ENCODE assay signal across 26 cellular contexts in genomic region chrX:17537652-17538301, GRCh38.
DNase-seq lines count a peak whose midpoint lies in the region; ATAC-seq and TF ChIP-seq lines count a peak whose summit lies in the region.
"Had no signal": no experiment of that assay in that cellular context is flagged by ENCODE, and none has a peak within 500 bp of the region (broad histone marks: within the 10 kb centered on the region; RNA-seq: fewer than 3 reads in every experiment).

No MANE protein-coding gene starts in this region.

- CTCF ChIA-PET in activated CD8-positive, alpha-beta T cell treated with anti-CD3 and anti-CD28 coated beads for 36 hours (lab: Charles Lee), result no interaction called here
- CTCF ChIA-PET in activated CD8-positive, alpha-beta T cell treated with anti-CD3 and anti-CD28 coated beads, Interleukin-2, amount 10 ng/mL, durations not matched to agents 7 days and 5 days (lab: Charles Lee), result no interaction called here

- no peak overlapping the region for H3K27ac ChIP-seq in stomach
- H3K27ac ChIP-seq: foreskin keratinocyte, neutrophil, SJSA1, skin epidermis, uterus had no signal

- DNase-seq in activated CD8-positive, alpha-beta T cell treated with anti-CD3 and anti-CD28 coated beads for 36 hours, result no peak
- DNase-seq in activated CD8-positive, alpha-beta T cell treated with anti-CD3 and anti-CD28 coated beads, Interleukin-2, amount 10 ng/mL, durations not matched to agents 7 days and 5 days, result no peak
- DNase-seq in mucosa of descending colon (peak in 2 of 3 donors; percentile 44 to 63), stomach (peak; percentile 37), kidney glomerular epithelial cell (lab: John Stamatoyannopoulos, UW) (no peak), EL (no peak), NOMO-1 treated with dmso at 0.1 percent for 144 hours (lab: John Stamatoyannopoulos, UW; ENCODE audit: unreplicated experiment) (no peak)
- DNase-seq: activated CD4-positive, alpha-beta T cell treated with anti-CD3 and anti-CD28 coated beads, Interleukin-2, amount 10 ng/mL, durations not matched to agents 24 days and 14 days; activated naive CD8-positive, alpha-beta T cell treated with anti-CD3 and anti-CD28 coated beads, Interleukin-2, amount 10 ng/mL, durations not matched to agents 7 days and 5 days; DMS153; effector CD8-positive, alpha-beta T cell; foreskin keratinocyte; GOT3; KG1; MM.1S; NCI-H1436; NCI-H2107; NCI-H524; stimulated activated CD4-positive, alpha-beta T cell treated with anti-CD3 and anti-CD28 coated beads, Interleukin-1b, Interleukin-23, amount 100 ng/mL, for 48 hours; uterus had no signal

- peak overlapping the region; percentile 79 for H3K27ac Mint-ChIP-seq in activated CD8-positive, alpha-beta T cell treated with anti-CD3 and anti-CD28 coated beads for 36 hours
- H3K27ac Mint-ChIP-seq in activated CD8-positive, alpha-beta T cell treated with anti-CD3 and anti-CD28 coated beads, Interleukin-2, amount 10 ng/mL, durations not matched to agents 7 days and 5 days, result no peak overlapping the region
- peak overlapping the region in 3 of 5 experiments; percentile 21 to 63 (median 52) for H3K27ac Mint-ChIP-seq in brain
- H3K27ac Mint-ChIP-seq: activated naive CD8-positive, alpha-beta T cell treated with anti-CD3 and anti-CD28 coated beads, Interleukin-2, amount 10 ng/mL, durations not matched to agents 7 days and 5 days; B cell had no signal

- no peaks in the 10 kb centered on the region for H3K27me3 Mint-ChIP-seq in activated CD8-positive, alpha-beta T cell treated with anti-CD3 and anti-CD28 coated beads for 36 hours
- H3K27me3 Mint-ChIP-seq in activated CD8-positive, alpha-beta T cell treated with anti-CD3 and anti-CD28 coated beads, Interleukin-2, amount 10 ng/mL, durations not matched to agents 7 days and 5 days (ENCODE audit: low read depth), result peaks cover 2% of the 10 kb centered on the region
- H3K27me3 Mint-ChIP-seq in brain, result peaks cover 4% of the 10 kb centered on the region
- H3K27me3 Mint-ChIP-seq: activated naive CD8-positive, alpha-beta T cell treated with anti-CD3 and anti-CD28 coated beads, Interleukin-2, amount 10 ng/mL, durations not matched to agents 7 days and 5 days; B cell had no signal

- no peak for TF ChIP-seq POLR2A in stomach (IDR thresholded peaks at IDR 0.05)

- WGBS in stomach, 5 donors, result 57 to 78% (median 73%) methylated on average over 9 to 10 of the region's 10 CpGs

- no peak for TF ChIP-seq EP300 in stomach (IDR thresholded peaks at IDR 0.05)

- peaks cover 15% of the 10 kb centered on the region for H3K4me1 Mint-ChIP-seq in activated CD8-positive, alpha-beta T cell treated with anti-CD3 and anti-CD28 coated beads for 36 hours (ENCODE audit: low read depth)
- peaks cover 5% of the 10 kb centered on the region for H3K4me1 Mint-ChIP-seq in activated CD8-positive, alpha-beta T cell treated with anti-CD3 and anti-CD28 coated beads, Interleukin-2, amount 10 ng/mL, durations not matched to agents 7 days and 5 days (ENCODE audit: low read depth)
- H3K4me1 Mint-ChIP-seq in brain, result peaks cover 19% of the 10 kb centered on the region
- H3K4me1 Mint-ChIP-seq: B cell had no signal

- H3K27me3 ChIP-seq in stomach, result peaks cover 0 to 3% (median 0%) of the 10 kb centered on the region in 3 donors
- H3K27me3 ChIP-seq: foreskin keratinocyte, neutrophil, SJSA1, uterus had no signal

- H3K4me3 Mint-ChIP-seq in activated CD8-positive, alpha-beta T cell treated with anti-CD3 and anti-CD28 coated beads for 36 hours, result no peak overlapping the region
- H3K4me3 Mint-ChIP-seq in activated CD8-positive, alpha-beta T cell treated with anti-CD3 and anti-CD28 coated beads, Interleukin-2, amount 10 ng/mL, durations not matched to agents 7 days and 5 days, result no peak overlapping the region
- H3K4me3 Mint-ChIP-seq in brain, result no peak overlapping the region
- H3K4me3 Mint-ChIP-seq: activated CD4-positive, alpha-beta T cell treated with anti-CD3 and anti-CD28 coated beads, Interleukin-2, amount 10 ng/mL, durations not matched to agents 24 days and 14 days; activated naive CD8-positive, alpha-beta T cell treated with anti-CD3 and anti-CD28 coated beads, Interleukin-2, amount 10 ng/mL, durations not matched to agents 7 days and 5 days; activated T-helper 1 cell treated with anti-CD3 and anti-CD28 coated beads, Interleukin-12 subunit alpha, Interleukin-12 subunit beta, Interleukin-2, Interleukin-4 antibody, amounts not matched to agents 30 ng/mL and 10 ng/mL and 1 ng/mL, durations not matched to agents 14 hours and 24 hours and 36 hours; B cell had no signal

- no peak overlapping the region for H3K4me3 ChIP-seq in mucosa of descending colon
- no peak overlapping the region for H3K4me3 ChIP-seq in stomach
- H3K4me3 ChIP-seq: SJSA1, skin epidermis, uterus had no signal

- intact Hi-C loops in activated CD8-positive, alpha-beta T cell treated with anti-CD3 and anti-CD28 coated beads for 36 hours (cut with micrococcal nuclease), result loop anchor here (5.0 kb wide), 2 partner anchors 55 to 145 kb away; no protein-coding TSS in a partner anchor
- intact Hi-C loops in mucosa of descending colon (cut with DNase I, micrococcal nuclease), result no loop called here
- intact Hi-C loops in stomach (cut with DNase I; ENCODE audit: low total_unique reads), result no loop called here

- no peaks in the 10 kb centered on the region for H3K9me3 ChIP-seq in mucosa of descending colon
- peaks cover 0 to 5% (median 0%) of the 10 kb centered on the region in 4 donors for H3K9me3 ChIP-seq in stomach
- H3K9me3 ChIP-seq: neutrophil, SJSA1, uterus had no signal

- ATAC-seq in activated CD8-positive, alpha-beta T cell treated with anti-CD3 and anti-CD28 coated beads for 36 hours, result no peak
- ATAC-seq in activated CD8-positive, alpha-beta T cell treated with anti-CD3 and anti-CD28 coated beads, Interleukin-2, amount 10 ng/mL, durations not matched to agents 7 days and 5 days, result no peak
- ATAC-seq in mucosa of descending colon, result peak; percentile 93
- ATAC-seq: foreskin keratinocyte had no signal

- H3K9me3 Mint-ChIP-seq in activated CD8-positive, alpha-beta T cell treated with anti-CD3 and anti-CD28 coated beads for 36 hours, result no peaks in the 10 kb centered on the region
- no peaks in the 10 kb centered on the region for H3K9me3 Mint-ChIP-seq in activated CD8-positive, alpha-beta T cell treated with anti-CD3 and anti-CD28 coated beads, Interleukin-2, amount 10 ng/mL, durations not matched to agents 7 days and 5 days (ENCODE audit: insufficient read depth)
- H3K9me3 Mint-ChIP-seq in brain, result peaks cover 0 to 3% (median 0%) of the 10 kb centered on the region in 5 experiments
- H3K9me3 Mint-ChIP-seq: activated CD4-positive, alpha-beta T cell treated with anti-CD3 and anti-CD28 coated beads, Interleukin-2, amount 10 ng/mL, durations not matched to agents 24 days and 14 days; activated naive CD8-positive, alpha-beta T cell treated with anti-CD3 and anti-CD28 coated beads, Interleukin-2, amount 10 ng/mL, durations not matched to agents 7 days and 5 days; activated T-helper 1 cell treated with anti-CD3 and anti-CD28 coated beads, Interleukin-12 subunit alpha, Interleukin-12 subunit beta, Interleukin-2, Interleukin-4 antibody, amounts not matched to agents 30 ng/mL and 10 ng/mL and 1 ng/mL, durations not matched to agents 14 hours and 24 hours and 36 hours had no signal

- no peaks in the 10 kb centered on the region for H3K36me3 Mint-ChIP-seq in activated CD8-positive, alpha-beta T cell treated with anti-CD3 and anti-CD28 coated beads for 36 hours (ENCODE audit: low read depth)
- H3K36me3 Mint-ChIP-seq in activated CD8-positive, alpha-beta T cell treated with anti-CD3 and anti-CD28 coated beads, Interleukin-2, amount 10 ng/mL, durations not matched to agents 7 days and 5 days (ENCODE audit: low read depth), result no peaks in the 10 kb centered on the region
- no peaks in the 10 kb centered on the region for H3K36me3 Mint-ChIP-seq in brain
- H3K36me3 Mint-ChIP-seq: activated naive CD8-positive, alpha-beta T cell treated with anti-CD3 and anti-CD28 coated beads, Interleukin-2, amount 10 ng/mL, durations not matched to agents 7 days and 5 days had no signal

- H3K4me1 ChIP-seq in mucosa of descending colon (ENCODE audit: low read depth) (no peaks in the 10 kb centered on the region), stomach (no peaks in the 10 kb centered on the region)
- H3K4me1 ChIP-seq: foreskin keratinocyte, SJSA1, uterus had no signal

- TF ChIP-seq CTCF in activated CD8-positive, alpha-beta T cell treated with anti-CD3 and anti-CD28 coated beads for 36 hours (IDR thresholded peaks at IDR 0.05), result no peak
- no peak for TF ChIP-seq CTCF in brain (conservative IDR thresholded peaks at IDR 0.05)
- no peak for TF ChIP-seq CTCF in mucosa of descending colon (IDR thresholded peaks at IDR 0.05)
- no peak for TF ChIP-seq CTCF in stomach (IDR thresholded peaks at IDR 0.05)

- H3K36me3 ChIP-seq in mucosa of descending colon (ENCODE audit: low read depth) (no peaks in the 10 kb centered on the region), stomach (no peaks in the 10 kb centered on the region)
- H3K36me3 ChIP-seq: neutrophil, SJSA1, uterus had no signal

- POLR2A ChIA-PET in activated CD8-positive, alpha-beta T cell treated with anti-CD3 and anti-CD28 coated beads for 36 hours (lab: Charles Lee), result no interaction called here
- POLR2A ChIA-PET in activated CD8-positive, alpha-beta T cell treated with anti-CD3 and anti-CD28 coated beads, Interleukin-2, amount 10 ng/mL, durations not matched to agents 7 days and 5 days (lab: Charles Lee), result no interaction called here

Comparison
In these comparisons a context has a peak if more than half of its experiments do, and no peak if none do; other contexts are left out.
1. DNase-seq: peak in mucosa of descending colon (2 of 3) and stomach (single experiment); none in activated CD8-positive, alpha-beta T cell treated with anti-CD3 and anti-CD28 coated beads for 36 hours (single experiment), activated CD8-positive, alpha-beta T cell treated with anti-CD3 and anti-CD28 coated beads, Interleukin-2, amount 10 ng/mL, durations not matched to agents 7 days and 5 days (single experiment), kidney glomerular epithelial cell (single experiment), EL (single experiment) and NOMO-1 treated with dmso at 0.1 percent for 144 hours (single experiment).